Comparison of ENCODE assay signal across 8 cellular contexts in genomic region chr16:58684354-58685083, GRCh38. TPM values are rescaled to one million over a fixed set of nuclear protein-coding genes. Genes with fewer than 3 reads are reported as not detected.
DNase-seq lines count a peak whose midpoint lies in the region; ATAC-seq, FAIRE-seq and TF ChIP-seq lines count a peak whose summit lies in the region.

Gene SLC38A7, minus strand, starts transcription at chr16:58684770. Its CDS starts 4,644 bp downstream, at chr16:58680126.

- peaks cover 14% of the 10 kb centered on the region for H3K4me1 Mint-ChIP-seq in activated T-helper 1 cell treated with anti-CD3 and anti-CD28 coated beads, Interleukin-12 subunit alpha, Interleukin-12 subunit beta, Interleukin-2, Interleukin-4 antibody, amounts not matched to agents 30 ng/mL and 10 ng/mL and 1 ng/mL, durations not matched to agents 14 hours and 24 hours and 36 hours (ENCODE audit: low read depth)
- H3K4me1 Mint-ChIP-seq in naive thymus-derived CD4-positive, alpha-beta T cell, result peaks cover 6 to 27% (median 22%) of the 10 kb centered on the region in 7 donors
- H3K4me1 Mint-ChIP-seq in stimulated activated memory B cell treated with anti-CD40 and anti-IgM and Interleukin-4, amounts not matched to agents 10 μg/mL and 1 μg/mL and 100 μg/mL, for 72 hours, result peaks cover 27% of the 10 kb centered on the region

- POLR2A ChIA-PET in naive thymus-derived CD4-positive, alpha-beta T cell (lab: Charles Lee), result interaction anchor here (0.6 to 0.8 kb wide), 3 partner anchors 13 to 1358 kb away, joined by 3 read pairs; no protein-coding TSS in a partner anchor

- peaks cover 2% of the 10 kb centered on the region for H3K36me3 ChIP-seq in fibroblast of lung (ENCODE audit: control insufficient read depth, insufficient read depth, low read length)
- peaks cover 0 to 4% (median 0%) of the 10 kb centered on the region in 3 experiments for H3K36me3 ChIP-seq in naive thymus-derived CD4-positive, alpha-beta T cell (ENCODE audit: control insufficient read depth in 2 of 3, insufficient read depth in 3 of 3, low read length in 3 of 3)

- peaks cover 2% of the 10 kb centered on the region for H3K4me1 ChIP-seq in fibroblast of lung (ENCODE audit: control insufficient read depth, extremely low read depth, insufficient read depth, low read length)
- H3K4me1 ChIP-seq in naive thymus-derived CD4-positive, alpha-beta T cell (ENCODE audit: control insufficient read depth in 2 of 2, insufficient read depth in 2 of 2, low read length in 2 of 2), result peaks cover 12 to 20% of the 10 kb centered on the region in 2 donors

- peak within 1 kb of the TSS; percentile 99 for H2AFZ ChIP-seq in fibroblast of lung (ENCODE audit: low read length)

- ATAC-seq in GM21367 (IDR thresholded peaks at IDR 0.05; ENCODE audit: unreplicated experiment), result peak; percentile 96
- peak; percentile 88 for ATAC-seq in naive thymus-derived CD4-positive, alpha-beta T cell
- peak; percentile 93 for ATAC-seq in stimulated activated memory B cell treated with anti-CD40 and anti-IgM and Interleukin-4, amounts not matched to agents 10 μg/mL and 1 μg/mL and 100 μg/mL, for 72 hours

- peaks cover 7% of the 10 kb centered on the region for H3K27me3 Mint-ChIP-seq in activated T-helper 1 cell treated with anti-CD3 and anti-CD28 coated beads, Interleukin-12 subunit alpha, Interleukin-12 subunit beta, Interleukin-2, Interleukin-4 antibody, amounts not matched to agents 30 ng/mL and 10 ng/mL and 1 ng/mL, durations not matched to agents 14 hours and 24 hours and 36 hours (ENCODE audit: insufficient read depth)
- peaks cover 0 to 4% (median 0%) of the 10 kb centered on the region in 5 donors for H3K27me3 Mint-ChIP-seq in naive thymus-derived CD4-positive, alpha-beta T cell
- no peaks in the 10 kb centered on the region for H3K27me3 Mint-ChIP-seq in stimulated activated memory B cell treated with anti-CD40 and anti-IgM and Interleukin-4, amounts not matched to agents 10 μg/mL and 1 μg/mL and 100 μg/mL, for 72 hours

- DNase-seq in D721Med (ENCODE audit: insufficient read length, low spot score), result peak; percentile 72
- peak; percentile 77 for DNase-seq in HT1080 (ENCODE audit: low read depth)
- peak; percentile 46 for DNase-seq in RCC 7860 (ENCODE audit: low spot score)
- DNase-seq in activated T-helper 1 cell treated with anti-CD3 and anti-CD28 coated beads, Interleukin-12 subunit alpha, Interleukin-12 subunit beta, Interleukin-2, Interleukin-4 antibody, amounts not matched to agents 30 ng/mL and 10 ng/mL and 1 ng/mL, durations not matched to agents 14 hours and 24 hours and 36 hours (ENCODE audit: low spot score), result peak; percentile 72
- peak; percentile 77 to 83 for DNase-seq in fibroblast of lung (ENCODE audit: low read depth in 2 of 2)
- DNase-seq in naive thymus-derived CD4-positive, alpha-beta T cell, result peak; percentile 49 to 73 (median 60)

- intact Hi-C loops in activated T-helper 1 cell treated with anti-CD3 and anti-CD28 coated beads, Interleukin-12 subunit alpha, Interleukin-12 subunit beta, Interleukin-2, Interleukin-4 antibody, amounts not matched to agents 30 ng/mL and 10 ng/mL and 1 ng/mL, durations not matched to agents 14 hours and 24 hours and 36 hours (cut with micrococcal nuclease), result loop anchor here (1.0 to 2.0 kb wide), 4 partner anchors 16 to 72 kb away; partner anchors contain the start of gene GOT2
- intact Hi-C loops in naive thymus-derived CD4-positive, alpha-beta T cell (cut with micrococcal nuclease), result loop anchor here (1.0 to 5.0 kb wide), 6 partner anchors 50 to 292 kb away; partner anchors contain the start of genes GINS3 (in 2 of the 2), GOT2 (in 2 of the 2) and SETD6 (in 1 of the 2)

- no peaks in the 10 kb centered on the region for H3K27me3 ChIP-seq in fibroblast of lung (ENCODE audit: control insufficient read depth, insufficient read depth, low read length)
- H3K27me3 ChIP-seq in naive thymus-derived CD4-positive, alpha-beta T cell (ENCODE audit: control insufficient read depth in 2 of 2, insufficient read depth in 2 of 2, low read length in 2 of 2), result no peaks in the 10 kb centered on the region

- CTCF ChIA-PET in naive thymus-derived CD4-positive, alpha-beta T cell (lab: Charles Lee), result interaction anchor here (0.5 to 1.3 kb wide), 2 partner anchors 47 to 72 kb away, joined by 3 read pairs; no protein-coding TSS in a partner anchor

- H3K4me2 ChIP-seq in fibroblast of lung (ENCODE audit: extremely low read depth, insufficient read depth, low read length), result peak within 1 kb of the TSS; percentile 91

- H3K4me3 ChIP-seq in fibroblast of lung (replicated peaks in 1 of 4; ENCODE audit: control extremely low read depth in 1 of 4, insufficient read depth in 1 of 4, low read depth in 3 of 4, low read length in 4 of 4), result peak within 1 kb of the TSS; percentile 78 to 97 (median 86)
- H3K4me3 ChIP-seq in naive thymus-derived CD4-positive, alpha-beta T cell (ENCODE audit: low read length), result peak within 1 kb of the TSS; percentile 78

- H3K79me2 ChIP-seq in fibroblast of lung (ENCODE audit: control insufficient read depth, insufficient read depth, low read length), result peaks cover 3% of the 10 kb centered on the region

- peak within 1 kb of the TSS; percentile 92 for H3K9ac ChIP-seq in fibroblast of lung (ENCODE audit: insufficient read depth, low read length)

- peak within 1 kb of the TSS; percentile 77 for H3K27ac Mint-ChIP-seq in activated T-helper 1 cell treated with anti-CD3 and anti-CD28 coated beads, Interleukin-12 subunit alpha, Interleukin-12 subunit beta, Interleukin-2, Interleukin-4 antibody, amounts not matched to agents 30 ng/mL and 10 ng/mL and 1 ng/mL, durations not matched to agents 14 hours and 24 hours and 36 hours
- peak within 1 kb of the TSS; percentile 52 to 91 (median 86) for H3K27ac Mint-ChIP-seq in naive thymus-derived CD4-positive, alpha-beta T cell
- H3K27ac Mint-ChIP-seq in stimulated activated memory B cell treated with anti-CD40 and anti-IgM and Interleukin-4, amounts not matched to agents 10 μg/mL and 1 μg/mL and 100 μg/mL, for 72 hours, result peak within 1 kb of the TSS; percentile 88

- H3K27ac ChIP-seq in fibroblast of lung (ENCODE audit: insufficient read depth, low read length), result peak within 1 kb of the TSS; percentile 84
- H3K27ac ChIP-seq in naive thymus-derived CD4-positive, alpha-beta T cell (ENCODE audit: low read depth, low read length), result peak within 1 kb of the TSS; percentile 71

- H3K9me3 ChIP-seq in fibroblast of lung (ENCODE audit: control insufficient read depth, insufficient read depth, low read depth, low read length), result no peaks in the 10 kb centered on the region
- H3K9me3 ChIP-seq in naive thymus-derived CD4-positive, alpha-beta T cell (ENCODE audit: control insufficient read depth in 2 of 3, low read length in 3 of 3), result no peaks in the 10 kb centered on the region

- H3K9me3 Mint-ChIP-seq in activated T-helper 1 cell treated with anti-CD3 and anti-CD28 coated beads, Interleukin-12 subunit alpha, Interleukin-12 subunit beta, Interleukin-2, Interleukin-4 antibody, amounts not matched to agents 30 ng/mL and 10 ng/mL and 1 ng/mL, durations not matched to agents 14 hours and 24 hours and 36 hours, result no peaks in the 10 kb centered on the region
- H3K9me3 Mint-ChIP-seq in naive thymus-derived CD4-positive, alpha-beta T cell, result no peaks in the 10 kb centered on the region
- H3K9me3 Mint-ChIP-seq in stimulated activated memory B cell treated with anti-CD40 and anti-IgM and Interleukin-4, amounts not matched to agents 10 μg/mL and 1 μg/mL and 100 μg/mL, for 72 hours, result no peaks in the 10 kb centered on the region

- H3K36me3 Mint-ChIP-seq in activated T-helper 1 cell treated with anti-CD3 and anti-CD28 coated beads, Interleukin-12 subunit alpha, Interleukin-12 subunit beta, Interleukin-2, Interleukin-4 antibody, amounts not matched to agents 30 ng/mL and 10 ng/mL and 1 ng/mL, durations not matched to agents 14 hours and 24 hours and 36 hours (ENCODE audit: low read depth), result no peaks in the 10 kb centered on the region
- H3K36me3 Mint-ChIP-seq in naive thymus-derived CD4-positive, alpha-beta T cell, result peaks cover 0 to 12% (median 0%) of the 10 kb centered on the region in 5 donors
- peaks cover 10% of the 10 kb centered on the region for H3K36me3 Mint-ChIP-seq in stimulated activated memory B cell treated with anti-CD40 and anti-IgM and Interleukin-4, amounts not matched to agents 10 μg/mL and 1 μg/mL and 100 μg/mL, for 72 hours

- H4K20me1 ChIP-seq in fibroblast of lung (ENCODE audit: control insufficient read depth, extremely low read depth, insufficient read depth, low read length), result no peaks in the 10 kb centered on the region

- FAIRE-seq in D721Med (lab: Jason Lieb, UNC), result no peak
- FAIRE-seq in RCC 7860 (lab: Jason Lieb, UNC), result no peak

- TF ChIP-seq CTCF in D721Med (IDR thresholded peaks at IDR 0.05; ENCODE audit: insufficient read depth, missing control alignments), result no peak
- no peak for TF ChIP-seq CTCF in fibroblast of lung (conservative IDR thresholded peaks at IDR 0.05 in 1 of 2, IDR thresholded peaks at IDR 0.05 in 1 of 2; ENCODE audit: low read depth in 1 of 2, low read length in 2 of 2)

- H3K4me3 Mint-ChIP-seq in activated T-helper 1 cell treated with anti-CD3 and anti-CD28 coated beads, Interleukin-12 subunit alpha, Interleukin-12 subunit beta, Interleukin-2, Interleukin-4 antibody, amounts not matched to agents 30 ng/mL and 10 ng/mL and 1 ng/mL, durations not matched to agents 14 hours and 24 hours and 36 hours, result peak within 1 kb of the TSS; percentile 90
- H3K4me3 Mint-ChIP-seq in naive thymus-derived CD4-positive, alpha-beta T cell, result peak within 1 kb of the TSS; percentile 86 to 95 (median 91)
- peak within 1 kb of the TSS; percentile 92 for H3K4me3 Mint-ChIP-seq in stimulated activated memory B cell treated with anti-CD40 and anti-IgM and Interleukin-4, amounts not matched to agents 10 μg/mL and 1 μg/mL and 100 μg/mL, for 72 hours

RNA-seq across cellular contexts. Expression of gene SLC38A7, which starts in this region (rescaled TPM):
- 8.0 and 10.8 TPM in 2 replicates for total RNA-seq in HT1080 (2014; rRNA removed; shearing (Covaris generic))
- polyA plus RNA-seq in HT1080 (2015; cell fraction: cytosol; rRNA removed), result 5.9 and 7.6 TPM in 2 replicates
- 20.2 and 21.1 TPM in 2 replicates for polyA plus RNA-seq in HT1080 (2015; cell fraction: nucleus; rRNA removed)
- 9.3 and 11.8 TPM in 2 replicates for total RNA-seq in activated T-helper 1 cell treated with anti-CD3 and anti-CD28 coated beads, Interleukin-12 subunit alpha, Interleukin-12 subunit beta, Interleukin-2, Interleukin-4 antibody, amounts not matched to agents 30 ng/mL and 10 ng/mL and 1 ng/mL, durations not matched to agents 14 hours and 24 hours and 36 hours
- total RNA-seq in fibroblast of lung, result 23.9 and 30.1 TPM in 2 replicates
- polyA plus RNA-seq in fibroblast of lung, result 15.4 and 17.6 TPM in 2 replicates
- 15.0 and 17.4 TPM in 2 replicates for polyA plus RNA-seq in fibroblast of lung (2012)
- polyA minus RNA-seq in fibroblast of lung (ENCODE audit: low replicate concordance), result 24.8 and 80.9 TPM in 2 replicates
- 10 to 100 TPM; 10.2 to 16.8 (median 16.7) TPM for total RNA-seq in naive thymus-derived CD4-positive, alpha-beta T cell
- 1 to 10 TPM; 3.4 to 5.6 TPM for polyA plus RNA-seq in naive thymus-derived CD4-positive, alpha-beta T cell

Comparison
In these comparisons a context has a peak if more than half of its experiments do, and no peak if none do; other contexts are left out.
1. Peak in every context shown above with its lines: DNase-seq, ATAC-seq, H3K4me3 ChIP-seq and H3K27ac ChIP-seq.